In the genomic region with DNA sequence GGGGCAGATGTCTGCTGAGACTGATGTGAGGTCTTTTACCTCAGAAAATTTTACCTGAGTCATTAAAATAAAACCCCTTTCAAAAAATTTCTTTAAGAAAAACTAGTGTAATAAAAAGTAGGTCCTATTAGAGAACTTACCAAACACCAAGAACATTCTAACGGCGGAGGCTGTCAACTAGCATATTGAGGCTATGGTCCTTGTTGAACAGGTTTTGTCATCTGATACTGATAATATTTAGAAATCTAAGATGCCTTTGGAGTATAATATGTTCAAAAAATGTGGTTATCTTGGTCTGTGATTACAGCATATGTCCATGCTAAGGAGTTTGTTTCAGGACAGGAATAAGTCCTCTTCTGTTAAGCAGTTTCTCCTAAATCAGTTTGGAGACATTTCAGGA, we compare ENCODE assay signal across 2 cellular contexts.
TF ChIP-seq lines count a peak whose summit lies in the region.

No MANE protein-coding gene starts in this region.

TF ChIP-seq in HepG2, 621 proteins besides CTCF, POLR2A, EP300 and RAD21:
- TF ChIP-seq MYNN (CRISPR knock-in tag; IDR thresholded peaks at IDR 0.05; ENCODE audit: low read depth) (no peak), PAF1 (CRISPR knock-in tag; IDR thresholded peaks at IDR 0.05) (no peak), ZNF644 (CRISPR knock-in tag; IDR thresholded peaks at IDR 0.05; ENCODE audit: low read depth) (no peak), ZNF788 (CRISPR knock-in tag; IDR thresholded peaks at IDR 0.05; ENCODE audit: borderline replicate concordance) (no peak), RXRB (CRISPR knock-in tag; IDR thresholded peaks at IDR 0.05; ENCODE audit: borderline replicate concordance) (no peak), NFATC3 (CRISPR knock-in tag; IDR thresholded peaks at IDR 0.05) (no peak), ZNF598 (CRISPR knock-in tag; IDR thresholded peaks at IDR 0.05; ENCODE audit: borderline replicate concordance) (no peak)

TF ChIP-seq in HCT116, 20 proteins besides CTCF, POLR2A, EP300 and RAD21:
- TF ChIP-seq FOSL1 (IDR thresholded peaks at IDR 0.05; ENCODE audit: low read depth) (no peak), ELF1 (IDR thresholded peaks at IDR 0.05; ENCODE audit: borderline replicate concordance, low read depth) (no peak), JUND (IDR thresholded peaks at IDR 0.05) (no peak), EGR1 (IDR thresholded peaks at IDR 0.05; ENCODE audit: low read depth) (no peak)
- TF ChIP-seq, protein P1, sequence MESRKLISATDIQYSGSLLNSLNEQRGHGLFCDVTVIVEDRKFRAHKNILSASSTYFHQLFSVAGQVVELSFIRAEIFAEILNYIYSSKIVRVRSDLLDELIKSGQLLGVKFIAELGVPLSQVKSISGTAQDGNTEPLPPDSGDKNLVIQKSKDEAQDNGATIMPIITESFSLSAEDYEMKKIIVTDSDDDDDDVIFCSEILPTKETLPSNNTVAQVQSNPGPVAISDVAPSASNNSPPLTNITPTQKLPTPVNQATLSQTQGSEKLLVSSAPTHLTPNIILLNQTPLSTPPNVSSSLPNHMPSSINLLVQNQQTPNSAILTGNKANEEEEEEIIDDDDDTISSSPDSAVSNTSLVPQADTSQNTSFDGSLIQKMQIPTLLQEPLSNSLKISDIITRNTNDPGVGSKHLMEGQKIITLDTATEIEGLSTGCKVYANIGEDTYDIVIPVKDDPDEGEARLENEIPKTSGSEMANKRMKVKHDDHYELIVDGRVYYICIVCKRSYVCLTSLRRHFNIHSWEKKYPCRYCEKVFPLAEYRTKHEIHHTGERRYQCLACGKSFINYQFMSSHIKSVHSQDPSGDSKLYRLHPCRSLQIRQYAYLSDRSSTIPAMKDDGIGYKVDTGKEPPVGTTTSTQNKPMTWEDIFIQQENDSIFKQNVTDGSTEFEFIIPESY (IDR thresholded peaks at IDR 0.05; ENCODE audit: extremely low read depth, insufficient replicate concordance, low read length), result no peak
